Comparison of ENCODE assay signal across 9 cellular contexts in the genomic region with DNA sequence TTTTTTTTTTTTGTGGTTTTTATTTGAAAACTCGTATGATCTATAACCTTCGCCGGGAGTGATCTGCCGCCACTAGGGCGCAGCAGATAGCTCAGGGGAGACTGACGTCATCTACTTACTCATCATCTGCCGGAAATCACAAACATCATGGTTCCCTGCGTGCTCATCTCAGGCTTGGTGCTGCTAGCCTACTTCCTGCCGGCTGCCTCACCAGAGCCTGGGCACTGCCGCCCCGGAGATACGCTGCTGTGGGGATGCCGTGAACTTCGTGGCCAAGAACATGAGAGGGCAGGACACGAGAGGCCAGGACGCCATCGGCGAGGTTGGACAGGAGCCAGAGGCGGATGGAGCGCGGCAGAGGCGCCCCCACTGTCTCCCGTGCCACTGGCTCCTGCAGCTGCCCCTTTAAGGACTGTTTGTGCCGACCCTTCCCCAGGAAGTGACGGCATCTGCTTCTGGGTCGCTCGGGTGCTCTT.
DNase-seq lines count a peak whose midpoint lies in the region; ATAC-seq and TF ChIP-seq lines count a peak whose summit lies in the region.
"Had no signal": no experiment of that assay in that cellular context is flagged by ENCODE, and none has a peak within 500 bp of the region (broad histone marks: within the 10 kb centered on the region; RNA-seq: fewer than 3 reads in every experiment).

No MANE protein-coding gene starts in this region.

- DNase-seq in NCI-H345 (lab: John Stamatoyannopoulos, UW): peak; percentile 3
- no peak for DNase-seq in NCI-H345 treated with DMSO at 0.1 percent for 48 hours (lab: John Stamatoyannopoulos, UW; ENCODE audit: unreplicated experiment)
- peak; percentile 6 for DNase-seq in activated T-cell treated with anti-CD3 and anti-CD28 coated beads for 1 hour (ENCODE audit: low read depth)
- peak; percentile 40 for DNase-seq in neural progenitor cell (ENCODE audit: low spot score)
- DNase-seq in GM19238 (ENCODE audit: insufficient read length, low spot score): no peak
- DNase-seq in sciatic nerve (ENCODE audit: low spot score): no peak
- DNase-seq: naive B cell had no signal

- H2AFZ ChIP-seq in Loucy (ENCODE audit: low read length) (no peak overlapping the region), neural progenitor cell (replicated peaks) (peak overlapping the region; percentile 82)

- no peaks in the 10 kb centered on the region for H3F3A ChIP-seq in Loucy (ENCODE audit: low read depth)
- H3F3A ChIP-seq in neural progenitor cell (ENCODE audit: low read depth): no peaks in the 10 kb centered on the region

- H3K4me2 ChIP-seq in Loucy (ENCODE audit: low read depth, low read length, poor library complexity, severe bottlenecking): no peak overlapping the region
- no peak overlapping the region for H3K4me2 ChIP-seq in neural progenitor cell

- H3K27ac ChIP-seq in neural progenitor cell: no peak overlapping the region

- H3K4me1 ChIP-seq in Loucy (ENCODE audit: insufficient read depth, low read length, poor library complexity, severe bottlenecking): no peaks in the 10 kb centered on the region
- no peaks in the 10 kb centered on the region for H3K4me1 ChIP-seq in neural progenitor cell

- H3K4me1 Mint-ChIP-seq in neural progenitor cell: peaks cover 2% of the 10 kb centered on the region
- H3K4me1 Mint-ChIP-seq: naive B cell had no signal

- no peaks in the 10 kb centered on the region for H3K27me3 Mint-ChIP-seq in neural progenitor cell (ENCODE audit: insufficient read depth, low read depth)
- H3K27me3 Mint-ChIP-seq: naive B cell had no signal

- ATAC-seq in sciatic nerve (no peak), GM21825 (IDR thresholded peaks at IDR 0.05; ENCODE audit: unreplicated experiment) (no peak)

- intact Hi-C loops in sciatic nerve (cut with DNase I): no loop called here

- peak overlapping the region; percentile 29 for H3K27ac Mint-ChIP-seq in neural progenitor cell
- H3K27ac Mint-ChIP-seq: naive B cell had no signal

- H3K4me3 ChIP-seq in Loucy (ENCODE audit: low read length, poor library complexity, severe bottlenecking) (no peak overlapping the region), neural progenitor cell (no peak overlapping the region)

- H3K36me3 ChIP-seq in Loucy (ENCODE audit: insufficient read depth, low read length): no peaks in the 10 kb centered on the region
- H3K36me3 ChIP-seq in neural progenitor cell: no peaks in the 10 kb centered on the region

- H3K36me3 Mint-ChIP-seq in neural progenitor cell: no peaks in the 10 kb centered on the region
- H3K36me3 Mint-ChIP-seq: naive B cell had no signal

- TF ChIP-seq CTCF in Loucy (conservative IDR thresholded peaks at IDR 0.05; ENCODE audit: low read length) (peak; percentile 55), neural progenitor cell (IDR thresholded peaks at IDR 0.05) (peak; percentile 60)

- no peak overlapping the region for H3K4me3 Mint-ChIP-seq in neural progenitor cell

- no peak overlapping the region for H3K9ac ChIP-seq in Loucy (ENCODE audit: low read depth, low read length, poor library complexity, severe bottlenecking)
- H3K9ac ChIP-seq in neural progenitor cell: no peak overlapping the region

- no peaks in the 10 kb centered on the region for H3K9me2 ChIP-seq in Loucy (replicated peaks; ENCODE audit: low read depth, low read length)

- H3K27me3 ChIP-seq in Loucy (ENCODE audit: insufficient read depth, low read length, poor library complexity, severe bottlenecking): no peaks in the 10 kb centered on the region
- H3K27me3 ChIP-seq in neural progenitor cell: no peaks in the 10 kb centered on the region

- H3K9me3 Mint-ChIP-seq in neural progenitor cell: no peaks in the 10 kb centered on the region

- H4K20me1 ChIP-seq in Loucy (ENCODE audit: insufficient read depth, low read length, poor library complexity, severe bottlenecking): no peaks in the 10 kb centered on the region
- H4K20me1 ChIP-seq in neural progenitor cell (ENCODE audit: low read depth): no peaks in the 10 kb centered on the region

- H3K79me2 ChIP-seq in Loucy (ENCODE audit: insufficient read depth, low read length) (no peaks in the 10 kb centered on the region), neural progenitor cell (ENCODE audit: low read depth) (no peaks in the 10 kb centered on the region)

- H3K9me3 ChIP-seq in Loucy (ENCODE audit: insufficient read depth, low read depth, low read length) (no peaks in the 10 kb centered on the region), neural progenitor cell (ENCODE audit: low read depth) (no peaks in the 10 kb centered on the region)

Comparison
In these comparisons a context has a peak if more than half of its experiments do, and no peak if none do; other contexts are left out.
1. DNase-seq: peak in NCI-H345 (single experiment), activated T-cell treated with anti-CD3 and anti-CD28 coated beads for 1 hour (single experiment) and neural progenitor cell (single experiment); none in NCI-H345 treated with DMSO at 0.1 percent for 48 hours (single experiment), GM19238 (single experiment) and sciatic nerve (single experiment).